Comparison of ENCODE assay signal across 9 cellular contexts in genomic region chr2:66446924-66447323, GRCh38. TPM values are rescaled to one million over a fixed set of nuclear protein-coding genes. Genes with fewer than 3 reads are reported as not detected.
DNase-seq lines count a peak whose midpoint lies in the region; ATAC-seq and TF ChIP-seq lines count a peak whose summit lies in the region.
"Had no signal": no experiment of that assay in that cellular context is flagged by ENCODE, and none has a peak within 500 bp of the region (broad histone marks: within the 10 kb centered on the region; RNA-seq: fewer than 3 reads in every experiment).

No MANE protein-coding gene starts in this region.

- TF ChIP-seq CTCF in dorsolateral prefrontal cortex (IDR thresholded peaks at IDR 0.05 in 54 of 56, conservative IDR thresholded peaks at IDR 0.05 in 2 of 56; ENCODE audit: low read depth in 1 of 56, partially characterized antibody in 56 of 56) (no peak), thoracic aorta (IDR thresholded peaks at IDR 0.05) (no peak)

- no peak overlapping the region for H4K8ac ChIP-seq in mesendoderm (ENCODE audit: low read depth, low read length)

- no peak overlapping the region for H2BK15ac ChIP-seq in mesendoderm (replicated peaks; ENCODE audit: low read depth)

- H2BK120ac ChIP-seq in mesendoderm (ENCODE audit: low read depth, low read length), result no peak overlapping the region

- no peaks in the 10 kb centered on the region for H3K79me2 ChIP-seq in mesendoderm (ENCODE audit: control insufficient read depth, insufficient read depth, low read length)

- H3K36me3 ChIP-seq in HUES6 (ENCODE audit: control insufficient read depth, insufficient read depth, low read length) (no peaks in the 10 kb centered on the region), mesendoderm (ENCODE audit: control insufficient read depth, insufficient read depth, low read length) (no peaks in the 10 kb centered on the region), thoracic aorta (no peaks in the 10 kb centered on the region)

- DNase-seq in dorsolateral prefrontal cortex (no peak), mesendoderm (no peak), thoracic aorta (ENCODE audit: low spot score) (no peak), HuH-7.5 (ENCODE audit: low spot score) (no peak), NOMO-1 (lab: John Stamatoyannopoulos, UW; ENCODE audit: unreplicated experiment in 2 of 2) (no peak)
- DNase-seq: left colon, T1000 had no signal

- H3K4me3 ChIP-seq in HUES6 (ENCODE audit: low read depth, low read length) (peak overlapping the region; percentile 61), dorsolateral prefrontal cortex (peak overlapping the region in 6 of 59 donors; percentile 5 to 40 (median 22)), mesendoderm (ENCODE audit: low read length) (no peak overlapping the region), thoracic aorta (peak overlapping the region; percentile 75)

- no peaks in the 10 kb centered on the region for H3K79me1 ChIP-seq in mesendoderm (ENCODE audit: low read length)

- H3K9ac ChIP-seq in HUES6 (ENCODE audit: low read length), result no peak overlapping the region
- H3K9ac ChIP-seq in mesendoderm (ENCODE audit: low read length), result peak overlapping the region; percentile 62

- no CpG with 5 or more reads among the region's 8 CpGs for WGBS in mesendoderm (ENCODE audit: extremely low coverage, insufficient coverage, low lambda C conversion rate)

- peak overlapping the region; percentile 88 for H3K56ac ChIP-seq in mesendoderm (ENCODE audit: low read length)

- H3K4ac ChIP-seq in mesendoderm (ENCODE audit: low read depth, low read length), result no peak overlapping the region

- H3K4me2 ChIP-seq in mesendoderm (ENCODE audit: low read length), result peak overlapping the region; percentile 83

- H2BK5ac ChIP-seq in mesendoderm (ENCODE audit: low read length), result no peak overlapping the region

- H3K27me3 ChIP-seq in HUES6 (ENCODE audit: control insufficient read depth, insufficient read depth, low read length), result peaks cover 67% of the 10 kb centered on the region
- H3K27me3 ChIP-seq in dorsolateral prefrontal cortex, result peaks cover 0 to 23% (median 0%) of the 10 kb centered on the region in 45 donors
- H3K27me3 ChIP-seq in mesendoderm (ENCODE audit: insufficient read depth, low read length, poor library complexity), result peaks cover 28% of the 10 kb centered on the region
- no peaks in the 10 kb centered on the region for H3K27me3 ChIP-seq in thoracic aorta (replicated peaks; ENCODE audit: insufficient read depth)

- no peaks in the 10 kb centered on the region for H3K9me3 ChIP-seq in HUES6 (ENCODE audit: control insufficient read depth, insufficient read depth, low read depth, low read length)
- H3K9me3 ChIP-seq in thoracic aorta, result no peaks in the 10 kb centered on the region

- H4K5ac ChIP-seq in mesendoderm (ENCODE audit: low read length), result no peak overlapping the region

- no peak overlapping the region for H3K23ac ChIP-seq in mesendoderm (ENCODE audit: low read length)

- H3K27ac ChIP-seq in HUES6 (ENCODE audit: low read depth, low read length) (no peak overlapping the region), dorsolateral prefrontal cortex (peak overlapping the region in 49 of 59 donors; percentile 3 to 87 (median 61)), mesendoderm (ENCODE audit: low read depth, low read length) (no peak overlapping the region), thoracic aorta (peak overlapping the region; percentile 99 to 100)

- H3K4me1 ChIP-seq in HUES6 (ENCODE audit: control insufficient read depth, insufficient read depth, low read length) (peaks cover 38% of the 10 kb centered on the region), mesendoderm (ENCODE audit: control insufficient read depth, low read depth, low read length) (no peaks in the 10 kb centered on the region), thoracic aorta (ENCODE audit: control insufficient read depth in 1 of 2, low read depth in 2 of 2) (peaks cover 0 to 64% of the 10 kb centered on the region in 2 donors)

- no peak overlapping the region for H3K18ac ChIP-seq in mesendoderm (ENCODE audit: low read length)

- H2AK5ac ChIP-seq in mesendoderm (ENCODE audit: low read length), result no peak overlapping the region

- ATAC-seq in thoracic aorta (ENCODE audit: insufficient number of reproducible peaks, low FRiP score, low read depth) (no peak), HG02642 (IDR thresholded peaks at IDR 0.05; ENCODE audit: poor library complexity, unreplicated experiment) (no peak)
- ATAC-seq: left colon had no signal

- intact Hi-C loops in dorsolateral prefrontal cortex (cut with DNase I), result no loop called here

RNA-seq across cellular contexts. Expression of gene MEIS1, which starts 12.0 kb away (rescaled TPM):
- 10 to 100 TPM in 112 of 120 experiments, 1 to 10 TPM in 8; 6.7 to 51.0 (median 18.0) TPM for total RNA-seq in dorsolateral prefrontal cortex
- polyA plus RNA-seq in mesendoderm (2013, experiment 1 of 2), result 0.25 TPM
- polyA plus RNA-seq in mesendoderm (2013, experiment 2 of 2), result 0.10 TPM
- total RNA-seq in thoracic aorta, result 10 to 100 TPM; 29.4 to 58.4 TPM

Comparison
In these comparisons a context has a peak if more than half of its experiments do, and no peak if none do; other contexts are left out.
1. H3K27ac ChIP-seq: peak in dorsolateral prefrontal cortex (49 of 59) and thoracic aorta (2 of 2); none in HUES6 (single experiment) and mesendoderm (single experiment).